ENCODE assay signal across 1 cellular context in genomic region chr14:105529506-105530445, GRCh38.
TF ChIP-seq lines count a peak whose summit lies in the region.

No MANE protein-coding gene starts in this region.

TF ChIP-seq in endothelial cell of umbilical vein, 7 proteins besides CTCF, POLR2A, EP300 and RAD21:
- TF ChIP-seq MYC (IDR thresholded peaks at IDR 0.05; ENCODE audit: low read depth, low read length) (no peak), MAX (IDR thresholded peaks at IDR 0.05; ENCODE audit: insufficient read depth, insufficient read length) (no peak), FOS (IDR thresholded peaks at IDR 0.05; ENCODE audit: borderline replicate concordance, insufficient read depth, low read length) (no peak), POLR2AphosphoS5 (IDR thresholded peaks at IDR 0.05; ENCODE audit: insufficient read depth, low read depth, low read length) (no peak)
